ENCODE assay signal across 28 cellular contexts in the genomic region with DNA sequence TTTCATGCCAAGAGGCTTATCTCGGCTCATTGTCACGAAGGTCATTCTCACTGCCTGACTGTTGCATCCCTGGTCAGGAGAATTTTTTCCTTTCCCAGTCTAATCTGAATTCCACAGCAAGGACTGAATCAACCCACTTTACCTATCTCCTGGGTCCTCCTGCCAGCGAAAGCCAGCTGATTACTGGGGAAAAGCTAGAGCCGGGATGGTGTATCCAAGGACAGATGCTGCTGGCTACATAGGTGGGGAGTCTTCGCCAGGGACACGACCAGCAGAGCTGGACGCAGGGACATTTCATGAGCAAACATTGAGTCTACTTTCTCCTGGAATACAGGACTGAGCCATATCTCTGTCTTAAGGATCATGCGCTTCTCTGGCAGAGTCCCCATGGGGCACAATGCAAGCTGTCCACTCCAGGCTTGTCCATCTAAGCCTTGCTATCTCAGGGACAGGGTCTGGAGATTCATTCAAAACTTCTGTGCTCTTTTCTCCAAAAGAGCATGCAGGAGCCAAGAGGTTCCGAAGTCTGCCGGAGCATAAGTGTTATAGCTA. TPM values are rescaled to one million over a fixed set of nuclear protein-coding genes. Genes with fewer than 3 reads are reported as not detected.
DNase-seq lines count a peak whose midpoint lies in the region; ATAC-seq and TF ChIP-seq lines count a peak whose summit lies in the region.
"Had no signal": no experiment of that assay in that cellular context is flagged by ENCODE, and none has a peak within 500 bp of the region (broad histone marks: within the 10 kb centered on the region; RNA-seq: fewer than 3 reads in every experiment).

No MANE protein-coding gene starts in this region.

- H3K9me3 Mint-ChIP-seq in activated CD8-positive, alpha-beta memory T cell treated with anti-CD3 and anti-CD28 coated beads, Interleukin-2, amount 10 ng/mL, durations not matched to agents 7 days and 5 days (ENCODE audit: low read depth): no peaks in the 10 kb centered on the region
- peaks cover 7% of the 10 kb centered on the region for H3K9me3 Mint-ChIP-seq in glutamatergic neuron (ENCODE audit: unreplicated experiment)
- peaks cover 0 to 10% (median 5%) of the 10 kb centered on the region in 7 donors for H3K9me3 Mint-ChIP-seq in naive B cell
- H3K9me3 Mint-ChIP-seq: activated naive CD8-positive, alpha-beta T cell treated with anti-CD3 and anti-CD28 coated beads for 36 hours; nephron; T-helper 2 cell treated with Interferon-gamma antibody and Interleukin-4, amounts not matched to agents 5 μg/mL and 100 μg/mL, for 36 hours had no signal

- H3K27me3 ChIP-seq in transverse colon: peaks cover 100% of the 10 kb centered on the region

- no peak for TF ChIP-seq POLR2A in transverse colon (IDR thresholded peaks at IDR 0.05)

- H3K36me3 Mint-ChIP-seq in activated CD8-positive, alpha-beta memory T cell treated with anti-CD3 and anti-CD28 coated beads, Interleukin-2, amount 10 ng/mL, durations not matched to agents 7 days and 5 days: no peaks in the 10 kb centered on the region
- H3K36me3 Mint-ChIP-seq in glutamatergic neuron (ENCODE audit: unreplicated experiment) (peaks cover 5% of the 10 kb centered on the region), naive B cell (peaks cover 0 to 5% of the 10 kb centered on the region in 2 donors)
- H3K36me3 Mint-ChIP-seq: activated naive CD8-positive, alpha-beta T cell treated with anti-CD3 and anti-CD28 coated beads for 36 hours had no signal

- peak; percentile 51 for DNase-seq in activated CD8-positive, alpha-beta memory T cell treated with anti-CD3 and anti-CD28 coated beads, Interleukin-2, amount 50 U/mL, for 48 hours
- no peak for DNase-seq in activated CD8-positive, alpha-beta memory T cell treated with anti-CD3 and anti-CD28 coated beads, Interleukin-2, amount 10 ng/mL, durations not matched to agents 7 days and 5 days
- DNase-seq in glutamatergic neuron (no peak), naive B cell (no peak), transverse colon (no peak), AG08396 (ENCODE audit: low spot score) (no peak), ACHN (no peak)
- DNase-seq: activated CD4-positive, alpha-beta T cell treated with anti-CD3 and anti-CD28 coated beads, Interleukin-2, amount 50 U/mL, for 4 hours; activated CD8-positive, alpha-beta memory T cell treated with anti-CD3 and anti-CD28 coated beads, Interleukin-2, amount 50 U/mL, for 4 hours; activated effector memory CD4-positive, alpha-beta T cell treated with Interleukin-2 at 50 U/mL for 16 hours; activated naive CD8-positive, alpha-beta T cell treated with anti-CD3 and anti-CD28 coated beads for 36 hours; caudate nucleus; dorsolateral prefrontal cortex; Kasumi-1; mesendoderm; NCI-H1694; NCI-H526 treated with DMSO at 0.1 percent for 48 hours; right lobe of liver; stimulated activated CD8-positive, alpha-beta memory T cell treated with anti-CD3 and anti-CD28 coated beads, Interleukin-4, amount 100 ng/mL, for 48 hours had no signal

- H3K27ac ChIP-seq in transverse colon: peak overlapping the region in 3 of 4 donors; percentile 12 to 91 (median 67)
- H3K27ac ChIP-seq: A549; ascending aorta; BLaER1 treated with 17β-estradiol and CSF1 and Interleukin-3, amounts not matched to agents 10 nM and 100 nM; dorsolateral prefrontal cortex; parathyroid adenoma; right lobe of liver; RWPE1 had no signal

- CTCF ChIA-PET in activated CD8-positive, alpha-beta memory T cell treated with anti-CD3 and anti-CD28 coated beads, Interleukin-2, amount 10 ng/mL, durations not matched to agents 7 days and 5 days (lab: Charles Lee): interaction anchor here (1.1 to 1.5 kb wide), 2 partner anchors 11 to 16 kb away, joined by 3 to 4 read pairs; no protein-coding TSS in a partner anchor

- 18 to 21% methylated on average over 2 to 10 of the region's 10 CpGs for WGBS in transverse colon (ENCODE audit: low coverage in 1 of 2), 2 donors

- intact Hi-C loops in transverse colon (cut with DNase I; ENCODE audit: low total_unique reads): no loop called here

- no peak overlapping the region for H3K4me3 ChIP-seq in transverse colon
- H3K4me3 ChIP-seq: A549; ascending aorta; BLaER1 treated with 17β-estradiol and CSF1 and Interleukin-3, amounts not matched to agents 10 nM and 100 nM; right lobe of liver had no signal

- peaks cover 87% of the 10 kb centered on the region for H3K27me3 Mint-ChIP-seq in activated CD8-positive, alpha-beta memory T cell treated with anti-CD3 and anti-CD28 coated beads, Interleukin-2, amount 10 ng/mL, durations not matched to agents 7 days and 5 days
- H3K27me3 Mint-ChIP-seq in glutamatergic neuron (ENCODE audit: unreplicated experiment): peaks cover 40% of the 10 kb centered on the region
- H3K27me3 Mint-ChIP-seq in naive B cell: peaks cover 77 to 94% (median 90%) of the 10 kb centered on the region in 3 donors

- H3K4me3 Mint-ChIP-seq in activated CD8-positive, alpha-beta memory T cell treated with anti-CD3 and anti-CD28 coated beads, Interleukin-2, amount 10 ng/mL, durations not matched to agents 7 days and 5 days: no peak overlapping the region
- H3K4me3 Mint-ChIP-seq in glutamatergic neuron (ENCODE audit: unreplicated experiment): peak overlapping the region; percentile 81
- H3K4me3 Mint-ChIP-seq in naive B cell: peak overlapping the region in 4 of 8 donors; percentile 16 to 83 (median 70)
- H3K4me3 Mint-ChIP-seq: activated naive CD8-positive, alpha-beta T cell treated with anti-CD3 and anti-CD28 coated beads for 36 hours; T-helper 2 cell treated with Interferon-gamma antibody and Interleukin-4, amounts not matched to agents 5 μg/mL and 100 μg/mL, for 36 hours had no signal

- H3K27ac Mint-ChIP-seq in activated CD8-positive, alpha-beta memory T cell treated with anti-CD3 and anti-CD28 coated beads, Interleukin-2, amount 10 ng/mL, durations not matched to agents 7 days and 5 days: no peak overlapping the region
- H3K27ac Mint-ChIP-seq in glutamatergic neuron (ENCODE audit: unreplicated experiment) (peak overlapping the region; percentile 59), naive B cell (peak overlapping the region in 4 of 6 donors; percentile 3 to 91 (median 76))
- H3K27ac Mint-ChIP-seq: activated naive CD8-positive, alpha-beta T cell treated with anti-CD3 and anti-CD28 coated beads for 36 hours; nephron; T-helper 2 cell treated with Interferon-gamma antibody and Interleukin-4, amounts not matched to agents 5 μg/mL and 100 μg/mL, for 36 hours had no signal

- no peak for ATAC-seq in activated CD8-positive, alpha-beta memory T cell treated with anti-CD3 and anti-CD28 coated beads, Interleukin-2, amount 10 ng/mL, durations not matched to agents 7 days and 5 days
- ATAC-seq in naive B cell (ENCODE audit: low read depth in 2 of 2) (no peak), HG03139 (IDR thresholded peaks at IDR 0.05; ENCODE audit: unreplicated experiment) (no peak)
- ATAC-seq: A549 had no signal

- no peak for TF ChIP-seq CTCF in glutamatergic neuron (IDR thresholded peaks at IDR 0.05; ENCODE audit: partially characterized antibody, unreplicated experiment)
- TF ChIP-seq CTCF in transverse colon (IDR thresholded peaks at IDR 0.05): no peak

- peaks cover 8 to 31% (median 13%) of the 10 kb centered on the region in 4 donors for H3K4me1 ChIP-seq in transverse colon
- H3K4me1 ChIP-seq: A549, parathyroid adenoma, right lobe of liver had no signal

- H3K4me1 Mint-ChIP-seq in activated CD8-positive, alpha-beta memory T cell treated with anti-CD3 and anti-CD28 coated beads, Interleukin-2, amount 10 ng/mL, durations not matched to agents 7 days and 5 days: peaks cover 11% of the 10 kb centered on the region
- H3K4me1 Mint-ChIP-seq in glutamatergic neuron (ENCODE audit: low read depth, unreplicated experiment): peaks cover 52% of the 10 kb centered on the region
- peaks cover 17 to 33% (median 24%) of the 10 kb centered on the region in 3 donors for H3K4me1 Mint-ChIP-seq in naive B cell

- no peak for TF ChIP-seq EP300 in transverse colon (IDR thresholded peaks at IDR 0.05; ENCODE audit: low read depth)

- H3K36me3 ChIP-seq in transverse colon: no peaks in the 10 kb centered on the region
- H3K36me3 ChIP-seq: ascending aorta; BLaER1 treated with 17β-estradiol and CSF1 and Interleukin-3, amounts not matched to agents 10 nM and 100 nM; right lobe of liver had no signal

- no peaks in the 10 kb centered on the region for H3K9me3 ChIP-seq in transverse colon
- H3K9me3 ChIP-seq: A549, ascending aorta, right lobe of liver had no signal

- in situ Hi-C loops in transverse colon (cut with MboI; ENCODE audit: low pct_ligation_motif_present in 1 of 4, low pct_unique_long_range_greater_than_20kb in 1 of 4, low sequenced_read_pairs in 3 of 4): no loop called here
- in situ Hi-C loops in ACHN (cut with HindIII; ENCODE audit: low pct_ligation_motif_present, low pct_unique_long_range_greater_than_20kb, low sequenced_read_pairs): no loop called here

RNA-seq across cellular contexts. Expression of gene HAND1, which starts 6.4 kb away (rescaled TPM):
- not detected for total RNA-seq in activated CD8-positive, alpha-beta memory T cell treated with anti-CD3 and anti-CD28 coated beads, Interleukin-2, amount 10 ng/mL, durations not matched to agents 7 days and 5 days
- total RNA-seq in glutamatergic neuron (ENCODE audit: unreplicated experiment) (0.47 TPM), transverse colon (1 to 10 TPM; 6.7 to 8.0 (median 7.4) TPM)
- polyA plus RNA-seq in naive B cell (ENCODE audit: low read depth in 6 of 6): not detected
- total RNA-seq: activated naive CD8-positive, alpha-beta T cell treated with anti-CD3 and anti-CD28 coated beads for 36 hours; ascending aorta; H4; right lobe of liver had no signal

RNA-seq across cellular contexts. Expression of gene SAP30L, which starts 38.7 kb away (rescaled TPM):
- 10 to 100 TPM; 40.3 to 42.7 TPM for total RNA-seq in activated CD8-positive, alpha-beta memory T cell treated with anti-CD3 and anti-CD28 coated beads, Interleukin-2, amount 10 ng/mL, durations not matched to agents 7 days and 5 days
- total RNA-seq in glutamatergic neuron (ENCODE audit: unreplicated experiment) (18.1 TPM), transverse colon (10 to 100 TPM; 26.3 to 47.1 (median 33.1) TPM)
- polyA plus RNA-seq in naive B cell (ENCODE audit: low read depth in 6 of 6): 10 to 100 TPM; 16.0 to 57.8 (median 32.1) TPM
